2 cellular contexts compared by ENCODE assay signal in genomic region chr1:28855046-28855445, GRCh38.
TF ChIP-seq lines count a peak whose summit lies in the region.

No MANE protein-coding gene starts in this region.

TF ChIP-seq in HepG2, 621 proteins besides CTCF, POLR2A, EP300 and RAD21:
- TF ChIP-seq ZNF232 (CRISPR knock-in tag; IDR thresholded peaks at IDR 0.05; ENCODE audit: borderline replicate concordance) (no peak), ZFP36 (IDR thresholded peaks at IDR 0.05; ENCODE audit: borderline replicate concordance, low read depth, low read length, partially characterized antibody) (peak; percentile 34)
TF ChIP-seq in HepG2: peak in this region for 1.

TF ChIP-seq in H1, 55 proteins besides CTCF, POLR2A, EP300 and RAD21:
- no peak for TF ChIP-seq TBP (IDR thresholded peaks at IDR 0.05; ENCODE audit: low read depth, low read length)
- no peak for TF ChIP-seq ASH2L (IDR thresholded peaks at IDR 0.05; ENCODE audit: low read length)
- no peak for TF ChIP-seq BRCA1 (IDR thresholded peaks at IDR 0.05; ENCODE audit: low read depth, low read length)
- TF ChIP-seq USF2 (IDR thresholded peaks at IDR 0.05; ENCODE audit: low read length) = no peak
